ENCODE assay signal across 10 cellular contexts in the genomic region with DNA sequence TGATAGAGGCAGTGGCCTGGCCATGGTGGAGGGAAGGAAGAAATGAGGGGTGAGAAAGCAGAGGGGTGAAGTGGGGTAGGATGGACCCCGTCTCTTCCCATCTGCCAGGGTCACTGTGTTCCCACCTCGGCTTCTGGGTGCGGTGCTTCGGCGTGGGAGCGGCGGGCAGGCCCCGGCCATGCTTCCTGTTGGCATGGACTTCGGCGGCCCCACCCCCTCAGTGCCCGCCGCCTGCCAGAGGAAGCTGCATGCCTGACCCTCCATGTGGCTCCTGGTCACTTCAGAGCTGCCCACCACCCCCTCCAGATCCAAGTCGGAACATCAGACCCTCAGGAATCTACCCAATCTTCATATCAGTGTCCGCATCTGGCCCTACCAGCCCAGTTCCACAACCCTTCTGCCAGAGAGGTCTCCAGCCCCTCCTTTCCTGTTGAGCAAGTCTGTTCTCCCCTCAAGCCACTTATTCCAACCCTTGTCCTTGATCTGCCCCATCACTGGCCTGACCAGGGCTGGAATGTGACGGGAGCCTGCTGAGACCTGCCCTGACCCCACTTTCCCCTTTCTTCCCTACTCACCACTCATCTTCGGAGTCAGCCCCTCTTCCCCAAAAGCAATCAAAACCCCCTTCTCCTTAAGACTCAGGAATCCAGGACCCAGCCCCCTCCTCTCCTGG. TPM values are rescaled to one million over a fixed set of nuclear protein-coding genes. Genes with fewer than 3 reads are reported as not detected.
A peak's percentile ranks its signal among the peaks of the same experiment; 100 is the strongest.
DNase-seq lines count a peak whose midpoint lies in the region; ATAC-seq and TF ChIP-seq lines count a peak whose summit lies in the region.
"Had no signal": no experiment of that assay in that cellular context is flagged by ENCODE, and none has a peak within 500 bp of the region (broad histone marks: within the 10 kb centered on the region; RNA-seq: fewer than 3 reads in every experiment).

No MANE protein-coding gene starts in this region.

- H3K4me1 ChIP-seq in BE2C, result no peaks in the 10 kb centered on the region

- no peaks in the 10 kb centered on the region for H3K9me3 ChIP-seq in BE2C

- H3K27me3 Mint-ChIP-seq in activated CD8-positive, alpha-beta T cell treated with anti-CD3 and anti-CD28 coated beads, Interleukin-2, amount 10 ng/mL, durations not matched to agents 7 days and 5 days (ENCODE audit: low read depth), result no peaks in the 10 kb centered on the region
- no peaks in the 10 kb centered on the region for H3K27me3 Mint-ChIP-seq in memory B cell

- no peak for ATAC-seq in activated CD8-positive, alpha-beta T cell treated with anti-CD3 and anti-CD28 coated beads, Interleukin-2, amount 10 ng/mL, durations not matched to agents 7 days and 5 days
- no peak for ATAC-seq in memory B cell (ENCODE audit: low read depth)
- no peak for ATAC-seq in GM21381 (IDR thresholded peaks at IDR 0.05; ENCODE audit: unreplicated experiment)

- peak overlapping the region; percentile 91 for H3K27ac Mint-ChIP-seq in activated CD8-positive, alpha-beta T cell treated with anti-CD3 and anti-CD28 coated beads, Interleukin-2, amount 10 ng/mL, durations not matched to agents 7 days and 5 days
- peak overlapping the region; percentile 94 for H3K27ac Mint-ChIP-seq in memory B cell

- POLR2A ChIA-PET in activated CD8-positive, alpha-beta T cell treated with anti-CD3 and anti-CD28 coated beads, Interleukin-2, amount 10 ng/mL, durations not matched to agents 7 days and 5 days (lab: Charles Lee), result interaction anchor here (0.6 to 5.9 kb wide), 8 partner anchors 8 to 138 kb away, joined by 3 to 52 read pairs (median 3); a partner anchor contains a TSS

- CTCF ChIA-PET in activated CD8-positive, alpha-beta T cell treated with anti-CD3 and anti-CD28 coated beads, Interleukin-2, amount 10 ng/mL, durations not matched to agents 7 days and 5 days (lab: Charles Lee), result interaction anchor here (0.6 to 7.6 kb wide), 10 partner anchors 12 to 224 kb away, joined by 4 to 139 read pairs (median 10); a partner anchor contains a TSS

- H3K4me3 ChIP-seq in GM12875 (ENCODE audit: low read depth, low read length) (peak overlapping the region; percentile 84), BE2C (ENCODE audit: low read depth, low read length) (no peak overlapping the region)

- no peaks in the 10 kb centered on the region for H3K9me3 Mint-ChIP-seq in activated CD8-positive, alpha-beta T cell treated with anti-CD3 and anti-CD28 coated beads, Interleukin-2, amount 10 ng/mL, durations not matched to agents 7 days and 5 days (ENCODE audit: insufficient read depth)
- H3K9me3 Mint-ChIP-seq in memory B cell, result no peaks in the 10 kb centered on the region

- H3K36me3 ChIP-seq in BE2C, result no peaks in the 10 kb centered on the region

- TF ChIP-seq CTCF in GM12875 (IDR thresholded peaks at IDR 0.05; ENCODE audit: borderline replicate concordance, insufficient read depth, low read depth, low read length), result no peak
- no peak for TF ChIP-seq CTCF in BE2C (IDR thresholded peaks at IDR 0.05; ENCODE audit: low read depth, low read length)
- TF ChIP-seq CTCF in GM10266 (IDR thresholded peaks at IDR 0.05; ENCODE audit: control insufficient read depth, insufficient read depth, low read depth, missing control alignments), result no peak

- H3K27me3 ChIP-seq in BE2C, result no peaks in the 10 kb centered on the region

- peak overlapping the region; percentile 61 for H3K4me3 Mint-ChIP-seq in activated CD8-positive, alpha-beta T cell treated with anti-CD3 and anti-CD28 coated beads, Interleukin-2, amount 10 ng/mL, durations not matched to agents 7 days and 5 days
- H3K4me3 Mint-ChIP-seq in memory B cell, result peak overlapping the region; percentile 96

- peak; percentile 35 for DNase-seq in Ammon's horn (ENCODE audit: low spot score)
- no peak for DNase-seq in activated CD8-positive, alpha-beta T cell treated with anti-CD3 and anti-CD28 coated beads, Interleukin-2, amount 10 ng/mL, durations not matched to agents 7 days and 5 days
- DNase-seq in memory B cell (ENCODE audit: low spot score in 2 of 2), result no peak
- no peak for DNase-seq in BE2C
- no peak for DNase-seq in middle frontal gyrus (ENCODE audit: extremely low spot score, low spot score)
- no peak for DNase-seq in GM10266 (ENCODE audit: extremely low spot score)
- DNase-seq: effector CD4-positive, alpha-beta T cell; NCI-H524 treated with DMSO at 0.1 percent for 48 hours had no signal

- H3K36me3 Mint-ChIP-seq in activated CD8-positive, alpha-beta T cell treated with anti-CD3 and anti-CD28 coated beads, Interleukin-2, amount 10 ng/mL, durations not matched to agents 7 days and 5 days (ENCODE audit: low read depth), result peaks cover 23% of the 10 kb centered on the region
- H3K36me3 Mint-ChIP-seq in memory B cell, result peaks cover 17% of the 10 kb centered on the region

- peaks cover 74% of the 10 kb centered on the region for H3K4me1 Mint-ChIP-seq in activated CD8-positive, alpha-beta T cell treated with anti-CD3 and anti-CD28 coated beads, Interleukin-2, amount 10 ng/mL, durations not matched to agents 7 days and 5 days (ENCODE audit: low read depth)
- H3K4me1 Mint-ChIP-seq in memory B cell, result peaks cover 65% of the 10 kb centered on the region

RNA-seq across cellular contexts. Expression of a gene that starts 1.5 kb away (rescaled TPM):
- total RNA-seq in activated CD8-positive, alpha-beta T cell treated with anti-CD3 and anti-CD28 coated beads, Interleukin-2, amount 10 ng/mL, durations not matched to agents 7 days and 5 days, result 10 to 100 TPM; 28.8 to 31.9 TPM
- polyA plus RNA-seq in BE2C (2012; ENCODE audit: insufficient read depth, insufficient read length, low read depth), result 0.66 TPM

RNA-seq across cellular contexts. Expression of a gene that starts 23.0 kb away (rescaled TPM):
- total RNA-seq in activated CD8-positive, alpha-beta T cell treated with anti-CD3 and anti-CD28 coated beads, Interleukin-2, amount 10 ng/mL, durations not matched to agents 7 days and 5 days, result 1 to 10 TPM in 1 of 2 experiments, under 1 TPM in 1; 0.70 to 1.1 TPM
- 0.65 TPM for polyA plus RNA-seq in BE2C (2012; ENCODE audit: insufficient read depth, insufficient read length, low read depth)

RNA-seq across cellular contexts. Expression of a gene that starts 24.5 kb away (rescaled TPM):
- total RNA-seq in activated CD8-positive, alpha-beta T cell treated with anti-CD3 and anti-CD28 coated beads, Interleukin-2, amount 10 ng/mL, durations not matched to agents 7 days and 5 days, result 10 to 100 TPM; 60.0 to 65.1 TPM
- 22.4 TPM for polyA plus RNA-seq in BE2C (2012; ENCODE audit: insufficient read depth, insufficient read length, low read depth)

RNA-seq across cellular contexts. Expression of a gene that starts 47.8 kb away (rescaled TPM):
- total RNA-seq in activated CD8-positive, alpha-beta T cell treated with anti-CD3 and anti-CD28 coated beads, Interleukin-2, amount 10 ng/mL, durations not matched to agents 7 days and 5 days, result 1 to 10 TPM; 4.9 to 6.9 TPM
- 2.0 TPM for polyA plus RNA-seq in BE2C (2012; ENCODE audit: insufficient read depth, insufficient read length, low read depth)
